Comparison of ENCODE assay signal across 14 cellular contexts in the genomic region with DNA sequence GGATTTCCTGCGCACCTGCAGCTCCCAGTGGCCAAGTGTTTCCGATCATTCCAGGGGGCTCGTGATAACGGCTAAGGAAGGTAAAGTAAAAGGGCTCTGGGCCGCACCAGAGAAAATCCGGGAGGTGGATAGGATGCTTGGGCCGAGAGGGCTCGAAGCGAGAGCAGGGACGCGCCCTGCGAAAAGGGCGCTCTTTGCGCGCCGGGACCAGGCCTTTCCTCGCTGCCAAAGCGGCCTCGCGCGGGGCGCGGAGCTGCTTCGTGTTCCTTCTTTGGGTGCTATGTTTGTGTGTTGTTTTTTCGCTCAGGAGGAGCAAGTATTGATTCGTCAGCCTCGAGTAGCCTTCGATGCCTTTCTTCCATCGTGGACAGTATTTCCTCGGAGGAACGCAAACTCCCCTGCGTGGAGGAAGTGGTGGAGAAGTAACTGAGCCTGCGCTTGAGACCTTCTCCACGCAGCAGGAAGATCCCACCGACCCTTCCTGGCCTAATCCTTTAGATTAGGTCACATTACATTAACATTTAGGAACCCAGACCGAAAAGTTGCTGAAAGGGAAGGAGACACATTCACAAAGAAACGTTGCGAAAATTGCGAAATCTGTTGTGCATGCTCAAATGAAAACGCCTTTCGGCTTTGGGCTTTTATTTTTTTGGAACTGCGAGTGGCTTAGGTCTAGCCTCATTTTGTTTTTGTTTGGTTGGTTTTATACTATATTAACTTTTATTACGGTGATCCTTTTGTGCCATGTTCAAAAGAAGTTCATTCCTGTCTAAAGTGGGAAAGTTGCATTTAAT. TPM values are rescaled to one million over a fixed set of nuclear protein-coding genes. Genes with fewer than 3 reads are reported as not detected.
DNase-seq lines count a peak whose midpoint lies in the region; ATAC-seq, FAIRE-seq and TF ChIP-seq lines count a peak whose summit lies in the region.
"Had no signal": no experiment of that assay in that cellular context is flagged by ENCODE, and none has a peak within 500 bp of the region (broad histone marks: within the 10 kb centered on the region; RNA-seq: fewer than 3 reads in every experiment).

No MANE protein-coding gene starts in this region.

- no peak overlapping the region for H2AFZ ChIP-seq in neural cell (ENCODE audit: low read depth, low read length)

- intact Hi-C loops in activated CD8-positive, alpha-beta T cell treated with anti-CD3 and anti-CD28 coated beads for 36 hours (cut with micrococcal nuclease), result no loop called here

- POLR2A ChIA-PET in activated CD8-positive, alpha-beta T cell treated with anti-CD3 and anti-CD28 coated beads for 36 hours (lab: Charles Lee), result no interaction called here

- no peak for TF ChIP-seq EP300 in neural cell (conservative IDR thresholded peaks at IDR 0.05; ENCODE audit: poor library complexity, severe bottlenecking)

- no peaks in the 10 kb centered on the region for H3K79me2 ChIP-seq in neural cell (replicated peaks; ENCODE audit: insufficient read depth, low read length)

- peaks cover 34% of the 10 kb centered on the region for H3K27me3 Mint-ChIP-seq in activated CD8-positive, alpha-beta T cell treated with anti-CD3 and anti-CD28 coated beads for 36 hours

- DNase-seq in NB4 (ENCODE audit: low read depth) (peak; percentile 25), foreskin keratinocyte (no peak), midbrain (lab: John Stamatoyannopoulos, UW) (no peak), frontal cortex (ENCODE audit: low spot score in 2 of 2) (no peak), erythroblast (lab: John Stamatoyannopoulos, UW) (no peak)
- no peak for DNase-seq in activated CD8-positive, alpha-beta T cell treated with anti-CD3 and anti-CD28 coated beads for 36 hours
- DNase-seq: activated CD4-positive, alpha-beta memory T cell treated with anti-CD3 and anti-CD28 coated beads for 36 hours; GF-D8; lower lobe of right lung; NCI-H1105 treated with DMSO at 0.1 percent for 48 hours; NK-92 treated with Interleukin-12 subunit alpha and Interleukin-12 subunit beta, amount 100 ng/mL, for 24 hours had no signal

- H3K36me3 Mint-ChIP-seq in activated CD8-positive, alpha-beta T cell treated with anti-CD3 and anti-CD28 coated beads for 36 hours (ENCODE audit: low read depth), result no peaks in the 10 kb centered on the region

- FAIRE-seq in frontal cortex (lab: Jason Lieb, UNC), result no peak

- no peaks in the 10 kb centered on the region for H3K4me1 ChIP-seq in foreskin keratinocyte
- H3K4me1 ChIP-seq: lower lobe of right lung had no signal

- H3F3A ChIP-seq in neural cell (ENCODE audit: insufficient read depth, low read length, poor library complexity, severe bottlenecking), result no peaks in the 10 kb centered on the region

- peak; percentile 47 for ATAC-seq in foreskin keratinocyte
- no peak for ATAC-seq in activated CD8-positive, alpha-beta T cell treated with anti-CD3 and anti-CD28 coated beads for 36 hours
- ATAC-seq: activated naive CD4-positive, alpha-beta T cell treated with anti-CD3 and anti-CD28 coated beads, Interleukin-2, amount 50 U/mL, for 72 hours; lower lobe of right lung had no signal

- H3K4me3 Mint-ChIP-seq in activated CD8-positive, alpha-beta T cell treated with anti-CD3 and anti-CD28 coated beads for 36 hours, result no peak overlapping the region
- H3K4me3 Mint-ChIP-seq: activated CD4-positive, alpha-beta memory T cell treated with anti-CD3 and anti-CD28 coated beads for 36 hours had no signal

- no peaks in the 10 kb centered on the region for H3K9me3 Mint-ChIP-seq in activated CD8-positive, alpha-beta T cell treated with anti-CD3 and anti-CD28 coated beads for 36 hours
- H3K9me3 Mint-ChIP-seq: activated CD4-positive, alpha-beta memory T cell treated with anti-CD3 and anti-CD28 coated beads for 36 hours had no signal

- H3K4me3 ChIP-seq in NB4 (ENCODE audit: low read depth, low read length), result no peak overlapping the region
- H3K4me3 ChIP-seq in neural cell (ENCODE audit: low read length), result peak overlapping the region; percentile 57
- H3K4me3 ChIP-seq: lower lobe of right lung had no signal

- H3K9me2 ChIP-seq in neural cell (ENCODE audit: insufficient read depth, low read length), result no peaks in the 10 kb centered on the region

- TF ChIP-seq POLR2A in NB4 (IDR thresholded peaks at IDR 0.05; ENCODE audit: extremely low read depth, insufficient read length), result no peak
- TF ChIP-seq POLR2A in erythroblast (IDR thresholded peaks at IDR 0.05; ENCODE audit: low read length), result no peak

- H3K9me3 ChIP-seq in neural cell (ENCODE audit: low read length), result no peaks in the 10 kb centered on the region
- H3K9me3 ChIP-seq: lower lobe of right lung had no signal

- no peak overlapping the region for H3K4me2 ChIP-seq in neural cell (ENCODE audit: low read length)

- TF ChIP-seq RAD21 in neural cell (conservative IDR thresholded peaks at IDR 0.05), result no peak

- CTCF ChIA-PET in activated CD8-positive, alpha-beta T cell treated with anti-CD3 and anti-CD28 coated beads for 36 hours (lab: Charles Lee), result no interaction called here

- peak overlapping the region; percentile 8; the same call in 1 of the 2 replicates for H3K27ac ChIP-seq in C4-2B
- no peak overlapping the region for H3K27ac ChIP-seq in foreskin keratinocyte
- no peak overlapping the region for H3K27ac ChIP-seq in neural cell (ENCODE audit: low read length)
- H3K27ac ChIP-seq: lower lobe of right lung had no signal

- H3K27me3 ChIP-seq in foreskin keratinocyte (peaks cover 57% of the 10 kb centered on the region), neural cell (ENCODE audit: insufficient read depth, low read depth, low read length) (peaks cover 43% of the 10 kb centered on the region)

- no peak overlapping the region for H3K27ac Mint-ChIP-seq in activated CD8-positive, alpha-beta T cell treated with anti-CD3 and anti-CD28 coated beads for 36 hours
- H3K27ac Mint-ChIP-seq: activated CD4-positive, alpha-beta memory T cell treated with anti-CD3 and anti-CD28 coated beads for 36 hours; activated naive CD4-positive, alpha-beta T cell treated with anti-CD3 and anti-CD28 coated beads, Interleukin-2, amount 50 U/mL, for 72 hours had no signal

- no peaks in the 10 kb centered on the region for H3K4me1 Mint-ChIP-seq in activated CD8-positive, alpha-beta T cell treated with anti-CD3 and anti-CD28 coated beads for 36 hours (ENCODE audit: low read depth)

- TF ChIP-seq CTCF in C4-2B (conservative IDR thresholded peaks at IDR 0.05), result no peak
- no peak for TF ChIP-seq CTCF in NB4 (IDR thresholded peaks at IDR 0.05; ENCODE audit: low read depth, low read length)
- TF ChIP-seq CTCF in foreskin keratinocyte (conservative IDR thresholded peaks at IDR 0.05), result no peak
- TF ChIP-seq CTCF in neural cell (IDR thresholded peaks at IDR 0.05; ENCODE audit: poor library complexity, severe bottlenecking), result no peak
- no peak for TF ChIP-seq CTCF in activated CD8-positive, alpha-beta T cell treated with anti-CD3 and anti-CD28 coated beads for 36 hours (IDR thresholded peaks at IDR 0.05)

- no peaks in the 10 kb centered on the region for H3K36me3 ChIP-seq in neural cell (ENCODE audit: insufficient read depth, low read length)
- H3K36me3 ChIP-seq: lower lobe of right lung had no signal

- no peaks in the 10 kb centered on the region for H4K20me1 ChIP-seq in neural cell (ENCODE audit: insufficient read depth)

- no peak overlapping the region for H3K9ac ChIP-seq in neural cell (ENCODE audit: low read length)

TF ChIP-seq in neural cell, 6 proteins besides CTCF, POLR2A, EP300 and RAD21:
- TF ChIP-seq SMC3 (conservative IDR thresholded peaks at IDR 0.05; ENCODE audit: poor library complexity), result no peak
- no peak for TF ChIP-seq TAF1 (IDR thresholded peaks at IDR 0.05; ENCODE audit: low read depth)
- TF ChIP-seq EZH2 (IDR thresholded peaks at IDR 0.05; ENCODE audit: borderline replicate concordance, insufficient read depth, low read length, poor library complexity, severe bottlenecking), result no peak
- no peak for TF ChIP-seq POLR2AphosphoS5 (IDR thresholded peaks at IDR 0.05)
- TF ChIP-seq MXI1 (conservative IDR thresholded peaks at IDR 0.05; ENCODE audit: poor library complexity, severe bottlenecking), result no peak
- no peak for TF ChIP-seq REST (IDR thresholded peaks at IDR 0.05; ENCODE audit: borderline replicate concordance)

RNA-seq across cellular contexts. Expression of gene MYF6, which starts 1.3 kb away (rescaled TPM):
- not detected in 2 replicates for total RNA-seq in foreskin keratinocyte
- not detected in 2 replicates for polyA plus RNA-seq in foreskin keratinocyte
- not detected in 2 replicates for polyA plus RNA-seq in neural cell
- polyA minus RNA-seq in neural cell, result not detected in 2 replicates
- 1.6 TPM for total RNA-seq in frontal cortex
- not detected for total RNA-seq in activated CD8-positive, alpha-beta T cell treated with anti-CD3 and anti-CD28 coated beads for 36 hours
- total RNA-seq: activated CD4-positive, alpha-beta memory T cell treated with anti-CD3 and anti-CD28 coated beads for 36 hours; activated naive CD4-positive, alpha-beta T cell treated with anti-CD3 and anti-CD28 coated beads, Interleukin-2, amount 50 U/mL, for 72 hours; lower lobe of right lung had no signal

RNA-seq across cellular contexts. Expression of gene MYF5, which starts 8.0 kb away (rescaled TPM):
- not detected in 2 replicates for total RNA-seq in foreskin keratinocyte
- not detected in 2 replicates for polyA plus RNA-seq in foreskin keratinocyte
- not detected in 2 replicates for polyA plus RNA-seq in neural cell
- not detected in 2 replicates for polyA minus RNA-seq in neural cell
- total RNA-seq in frontal cortex, result not detected
- not detected for total RNA-seq in activated CD8-positive, alpha-beta T cell treated with anti-CD3 and anti-CD28 coated beads for 36 hours
- total RNA-seq: activated CD4-positive, alpha-beta memory T cell treated with anti-CD3 and anti-CD28 coated beads for 36 hours; activated naive CD4-positive, alpha-beta T cell treated with anti-CD3 and anti-CD28 coated beads, Interleukin-2, amount 50 U/mL, for 72 hours; lower lobe of right lung had no signal
